ENCODE assay signal across 8 cellular contexts in genomic region chr10:119166564-119166963, GRCh38. TPM values are rescaled to one million over a fixed set of nuclear protein-coding genes. Genes with fewer than 3 reads are reported as not detected.
DNase-seq lines count a peak whose midpoint lies in the region; ATAC-seq, FAIRE-seq and TF ChIP-seq lines count a peak whose summit lies in the region.

No MANE protein-coding gene starts in this region.

- intact Hi-C loops in activated CD4-positive, alpha-beta T cell treated with anti-CD3 and anti-CD28 coated beads, Interleukin-2, amount 10 ng/mL, durations not matched to agents 24 days and 14 days (cut with micrococcal nuclease) = no loop called here
- intact Hi-C loops in mucosa of descending colon (cut with DNase I, micrococcal nuclease) = no loop called here

- no peak overlapping the region for H3K4me3 ChIP-seq in RWPE2 (ENCODE audit: severe bottlenecking)
- H3K4me3 ChIP-seq in mucosa of descending colon = no peak overlapping the region

- ATAC-seq in RWPE2 (ENCODE audit: low read depth) (0 out of 3 replicates have a peak, but pooled peaks have one; percentile 16), mucosa of descending colon (no peak)
- no peak for ATAC-seq in stimulated activated naive B cell treated with anti-CD40 and anti-IgM and Interleukin-4, amounts not matched to agents 10 μg/mL and 1 μg/mL and 100 μg/mL, for 72 hours (replicated peaks)

- H3K4me1 ChIP-seq in RWPE2 (ENCODE audit: insufficient read depth, poor library complexity, severe bottlenecking) (peaks cover 5% of the 10 kb centered on the region), mucosa of descending colon (ENCODE audit: low read depth) (peaks cover 9% of the 10 kb centered on the region)

- no peaks in the 10 kb centered on the region for H3K9me3 Mint-ChIP-seq in activated CD4-positive, alpha-beta T cell treated with anti-CD3 and anti-CD28 coated beads, Interleukin-2, amount 10 ng/mL, durations not matched to agents 24 days and 14 days
- no peaks in the 10 kb centered on the region for H3K9me3 Mint-ChIP-seq in stimulated activated naive B cell treated with anti-CD40 and anti-IgM and Interleukin-4, amounts not matched to agents 10 μg/mL and 1 μg/mL and 100 μg/mL, for 72 hours

- no peak for TF ChIP-seq CTCF in RWPE2 (IDR thresholded peaks at IDR 0.05; ENCODE audit: poor library complexity, severe bottlenecking)
- no peak for TF ChIP-seq CTCF in mucosa of descending colon (IDR thresholded peaks at IDR 0.05)

- peaks cover 52% of the 10 kb centered on the region for H3K36me3 Mint-ChIP-seq in activated CD4-positive, alpha-beta T cell treated with anti-CD3 and anti-CD28 coated beads, Interleukin-2, amount 10 ng/mL, durations not matched to agents 24 days and 14 days (ENCODE audit: low read depth)
- peaks cover 34 to 44% of the 10 kb centered on the region in 2 donors for H3K36me3 Mint-ChIP-seq in stimulated activated naive B cell treated with anti-CD40 and anti-IgM and Interleukin-4, amounts not matched to agents 10 μg/mL and 1 μg/mL and 100 μg/mL, for 72 hours

- H3K36me3 ChIP-seq in RWPE2 (ENCODE audit: low read depth) (peaks cover 55% of the 10 kb centered on the region), mucosa of descending colon (ENCODE audit: low read depth) (peaks cover 4% of the 10 kb centered on the region)

- peak overlapping the region; percentile 95 for H3K27ac Mint-ChIP-seq in activated CD4-positive, alpha-beta T cell treated with anti-CD3 and anti-CD28 coated beads, Interleukin-2, amount 10 ng/mL, durations not matched to agents 24 days and 14 days
- peak overlapping the region; percentile 95 for H3K27ac Mint-ChIP-seq in stimulated activated naive B cell treated with anti-CD40 and anti-IgM and Interleukin-4, amounts not matched to agents 10 μg/mL and 1 μg/mL and 100 μg/mL, for 72 hours

- no peaks in the 10 kb centered on the region for H3K27me3 ChIP-seq in RWPE2 (ENCODE audit: insufficient read depth, poor library complexity, severe bottlenecking)

- H3K27me3 Mint-ChIP-seq in activated CD4-positive, alpha-beta T cell treated with anti-CD3 and anti-CD28 coated beads, Interleukin-2, amount 10 ng/mL, durations not matched to agents 24 days and 14 days = no peaks in the 10 kb centered on the region
- H3K27me3 Mint-ChIP-seq in stimulated activated naive B cell treated with anti-CD40 and anti-IgM and Interleukin-4, amounts not matched to agents 10 μg/mL and 1 μg/mL and 100 μg/mL, for 72 hours = no peaks in the 10 kb centered on the region

- H3K9me3 ChIP-seq in RWPE2 (ENCODE audit: severe bottlenecking) (no peaks in the 10 kb centered on the region), mucosa of descending colon (no peaks in the 10 kb centered on the region)

- H3K27ac ChIP-seq in RWPE2 (ENCODE audit: poor library complexity, severe bottlenecking) = peak overlapping the region; percentile 70
- peak overlapping the region; percentile 67 for H3K27ac ChIP-seq in epithelial cell of prostate

- DNase-seq in activated CD4-positive, alpha-beta T cell treated with anti-CD3 and anti-CD28 coated beads, Interleukin-2, amount 10 ng/mL, durations not matched to agents 24 days and 14 days = no peak
- DNase-seq in activated CD4-positive, alpha-beta T cell treated with anti-CD3 and anti-CD28 coated beads, Interleukin-2, amount 50 U/mL, for 4 hours = no peak
- DNase-seq in RWPE2 (ENCODE audit: low spot score) (no peak), epithelial cell of prostate (ENCODE audit: low read depth, low spot score) (no peak), occipital lobe (lab: John Stamatoyannopoulos, UW) (no peak), mucosa of descending colon (no peak), HTR-8/SVneo (ENCODE audit: insufficient read length, low spot score) (no peak)
- DNase-seq in stimulated activated naive B cell treated with anti-CD40 and anti-IgM and Interleukin-4, amounts not matched to agents 10 μg/mL and 1 μg/mL and 100 μg/mL, for 72 hours = no peak

- peaks cover 35% of the 10 kb centered on the region for H3K4me1 Mint-ChIP-seq in activated CD4-positive, alpha-beta T cell treated with anti-CD3 and anti-CD28 coated beads, Interleukin-2, amount 10 ng/mL, durations not matched to agents 24 days and 14 days
- peaks cover 16 to 30% of the 10 kb centered on the region in 2 donors for H3K4me1 Mint-ChIP-seq in stimulated activated naive B cell treated with anti-CD40 and anti-IgM and Interleukin-4, amounts not matched to agents 10 μg/mL and 1 μg/mL and 100 μg/mL, for 72 hours

- peak overlapping the region; percentile 90 for H3K4me3 Mint-ChIP-seq in activated CD4-positive, alpha-beta T cell treated with anti-CD3 and anti-CD28 coated beads, Interleukin-2, amount 10 ng/mL, durations not matched to agents 24 days and 14 days
- H3K4me3 Mint-ChIP-seq in stimulated activated naive B cell treated with anti-CD40 and anti-IgM and Interleukin-4, amounts not matched to agents 10 μg/mL and 1 μg/mL and 100 μg/mL, for 72 hours = peak overlapping the region; percentile 93 to 95

- no peak for FAIRE-seq in HTR-8/SVneo (lab: Jason Lieb, UNC)

RNA-seq across cellular contexts. Expression of gene SFXN4, which starts 1.1 kb away (rescaled TPM):
- 58.1 and 63.0 TPM in 2 replicates for total RNA-seq in activated CD4-positive, alpha-beta T cell treated with anti-CD3 and anti-CD28 coated beads, Interleukin-2, amount 10 ng/mL, durations not matched to agents 24 days and 14 days
- total RNA-seq in occipital lobe = 22.6 TPM
- total RNA-seq in mucosa of descending colon = 10 to 100 TPM; 25.4 to 48.8 (median 34.6) TPM

RNA-seq across cellular contexts. Expression of gene PRDX3, which starts 12.0 kb away (rescaled TPM):
- 179 and 180 TPM in 2 replicates for total RNA-seq in activated CD4-positive, alpha-beta T cell treated with anti-CD3 and anti-CD28 coated beads, Interleukin-2, amount 10 ng/mL, durations not matched to agents 24 days and 14 days
- total RNA-seq in occipital lobe (92.8 TPM), mucosa of descending colon (100 to 1,000 TPM in 2 of 3 donors, 10 to 100 TPM in 1; 98.6 to 140 (median 107) TPM)

RNA-seq across cellular contexts. Expression of gene GRK5, which starts 40.8 kb away (rescaled TPM):
- total RNA-seq in activated CD4-positive, alpha-beta T cell treated with anti-CD3 and anti-CD28 coated beads, Interleukin-2, amount 10 ng/mL, durations not matched to agents 24 days and 14 days = 25.6 and 27.3 TPM in 2 replicates
- total RNA-seq in occipital lobe (17.3 TPM), mucosa of descending colon (10 to 100 TPM in 1 of 3 donors, 1 to 10 TPM in 2; 6.6 to 27.1 (median 8.3) TPM)
